In the genomic region with DNA sequence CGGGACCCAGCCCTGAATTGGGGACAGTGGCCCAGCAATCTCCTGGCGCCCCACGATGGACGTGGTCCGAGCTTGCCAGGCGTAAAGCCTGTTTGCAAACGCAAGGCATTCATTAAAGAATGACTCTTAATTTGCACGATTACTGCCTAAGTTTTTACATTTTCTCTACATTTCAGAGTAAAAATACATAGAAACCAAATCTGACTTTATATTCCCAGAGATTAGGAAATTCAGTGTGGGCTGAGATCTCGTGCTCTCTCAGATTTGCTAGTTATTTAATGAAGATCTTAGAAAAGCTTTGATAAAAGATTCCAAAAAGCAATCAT, we compare ENCODE assay signal across 11 cellular contexts. TPM values are rescaled to one million over a fixed set of nuclear protein-coding genes. Genes with fewer than 3 reads are reported as not detected.
DNase-seq lines count a peak whose midpoint lies in the region; ATAC-seq and TF ChIP-seq lines count a peak whose summit lies in the region.
"Had no signal": no experiment of that assay in that cellular context is flagged by ENCODE, and none has a peak within 500 bp of the region (broad histone marks: within the 10 kb centered on the region; RNA-seq: fewer than 3 reads in every experiment).

No MANE protein-coding gene starts in this region.

- no peak overlapping the region for H2AFZ ChIP-seq in parathyroid adenoma

- H3K9me3 ChIP-seq in AG04450 (ENCODE audit: control insufficient read depth, insufficient read depth, low read length): no peaks in the 10 kb centered on the region
- H3K9me3 ChIP-seq in RWPE2 (ENCODE audit: severe bottlenecking): no peaks in the 10 kb centered on the region
- H3K9me3 ChIP-seq in parathyroid adenoma (ENCODE audit: control insufficient read depth, low read length): no peaks in the 10 kb centered on the region
- H3K9me3 ChIP-seq: adrenal gland had no signal

- no peak overlapping the region for H3K27ac ChIP-seq in AG04450 (ENCODE audit: low read depth, low read length)
- no peak overlapping the region for H3K27ac ChIP-seq in RWPE2 (ENCODE audit: poor library complexity, severe bottlenecking)
- no peak overlapping the region for H3K27ac ChIP-seq in parathyroid adenoma
- H3K27ac ChIP-seq: adrenal gland had no signal

- TF ChIP-seq CTCF in AG04450 (IDR thresholded peaks at IDR 0.05; ENCODE audit: low read depth, low read length) (no peak), RWPE2 (IDR thresholded peaks at IDR 0.05; ENCODE audit: poor library complexity, severe bottlenecking) (no peak), fibroblast of villous mesenchyme (IDR thresholded peaks at IDR 0.05; ENCODE audit: insufficient read depth, low read depth, low read length) (no peak), parathyroid adenoma (IDR thresholded peaks at IDR 0.05) (no peak)

- DNase-seq in AG04450 (ENCODE audit: low read depth, low spot score) (no peak), RWPE2 (ENCODE audit: low spot score) (no peak), fibroblast of villous mesenchyme (ENCODE audit: low read depth) (no peak), putamen (ENCODE audit: low spot score) (no peak), SK-N-DZ (ENCODE audit: low spot score) (no peak)
- DNase-seq: adrenal gland, NCI-H1092 had no signal

- no peaks in the 10 kb centered on the region for H3K36me3 ChIP-seq in RWPE2 (ENCODE audit: low read depth)
- H3K36me3 ChIP-seq in parathyroid adenoma (ENCODE audit: control insufficient read depth, insufficient read depth, low read length): no peaks in the 10 kb centered on the region
- H3K36me3 ChIP-seq: adrenal gland had no signal

- H3K4me3 ChIP-seq in AG04450 (ENCODE audit: low read depth, low read length): peak overlapping the region; percentile 49
- peak overlapping the region; percentile 23 for H3K4me3 ChIP-seq in RWPE2 (ENCODE audit: severe bottlenecking)
- peak overlapping the region; percentile 60 for H3K4me3 ChIP-seq in fibroblast of villous mesenchyme (ENCODE audit: low read depth, low read length)
- H3K4me3 ChIP-seq in parathyroid adenoma (ENCODE audit: low read depth, low read length): no peak overlapping the region

- no peaks in the 10 kb centered on the region for H3K79me2 ChIP-seq in parathyroid adenoma

- H3K4me1 ChIP-seq in RWPE2 (ENCODE audit: insufficient read depth, poor library complexity, severe bottlenecking) (no peaks in the 10 kb centered on the region), parathyroid adenoma (no peaks in the 10 kb centered on the region)
- H3K4me1 ChIP-seq: adrenal gland had no signal

- no peak; the same call in 2 of the 3 replicates for ATAC-seq in RWPE2 (ENCODE audit: low read depth)
- no peak for ATAC-seq in HG02884 (IDR thresholded peaks at IDR 0.05; ENCODE audit: unreplicated experiment)
- ATAC-seq in HG02642 (IDR thresholded peaks at IDR 0.05; ENCODE audit: poor library complexity, unreplicated experiment): no peak
- ATAC-seq: activated CD4-positive, CD25-positive, alpha-beta regulatory T cell treated with anti-CD3 and anti-CD28 coated beads, Interleukin-2, amount 50 U/mL, for 24 hours had no signal

- POLR2A ChIA-PET in AG04450 (lab: Yijun Ruan, JAX): no interaction called here

- H3K9ac ChIP-seq in parathyroid adenoma: no peak overlapping the region

- H3K4me2 ChIP-seq in parathyroid adenoma (ENCODE audit: low read length): peak overlapping the region; percentile 7

- CTCF ChIA-PET in AG04450 (lab: Charles Lee): no interaction called here

- H3K27me3 ChIP-seq in AG04450 (ENCODE audit: control insufficient read depth, insufficient read depth, low read length): peaks cover 5% of the 10 kb centered on the region
- peaks cover 15% of the 10 kb centered on the region for H3K27me3 ChIP-seq in RWPE2 (ENCODE audit: insufficient read depth, poor library complexity, severe bottlenecking)
- H3K27me3 ChIP-seq in parathyroid adenoma (ENCODE audit: control insufficient read depth, insufficient read depth, low read length): no peaks in the 10 kb centered on the region

RNA-seq across cellular contexts. Expression of a gene that starts 0.3 kb away (rescaled TPM):
- polyA plus RNA-seq in AG04450 (2011; rRNA removed): 3.2 and 3.3 TPM in 2 replicates
- 0.96 and 1.2 TPM in 2 replicates for polyA minus RNA-seq in AG04450 (2011; rRNA and poly(A)+ RNA removed)
- 0.43 and 1.3 TPM in 2 replicates for total RNA-seq in fibroblast of villous mesenchyme
- polyA plus RNA-seq in SK-N-DZ (2014; cell fraction: cytosol; rRNA removed): 10.5 and 11.5 TPM in 2 replicates
- polyA plus RNA-seq in SK-N-DZ (2014; cell fraction: nucleus; rRNA removed): 4.8 and 5.1 TPM in 2 replicates
